In genomic region chr12:16585781-16586180, GRCh38 we compare ENCODE assay signal across 17 cellular contexts. TPM values are rescaled to one million over a fixed set of nuclear protein-coding genes. Genes with fewer than 3 reads are reported as not detected.
"Had no signal": no experiment of that assay in that cellular context is flagged by ENCODE, and none has a peak within 500 bp of the region (broad histone marks: within the 10 kb centered on the region; RNA-seq: fewer than 3 reads in every experiment).

No MANE protein-coding gene starts in this region.

- H3K36me3 ChIP-seq: breast epithelium, esophagus squamous epithelium, lower lobe of right lung, tibial artery had no signal

- ATAC-seq: left colon; lower lobe of right lung; stimulated activated effector memory CD8-positive, alpha-beta T cell treated with anti-CD3 and anti-CD28 coated beads, Interleukin-12 subunit alpha, Interleukin-12 subunit beta, amount 100 ng/mL, for 72 hours had no signal

- H3K27ac ChIP-seq: breast epithelium had no signal

- H3K4me3 ChIP-seq: breast epithelium, esophagus squamous epithelium, lower lobe of right lung, tibial artery had no signal

- DNase-seq: activated CD4-positive, alpha-beta T cell treated with anti-CD3 and anti-CD28 coated beads, Interleukin-2, amount 50 U/mL, for 48 hours; activated naive CD4-positive, alpha-beta T cell; activated naive CD8-positive, alpha-beta T cell treated with anti-CD3 and anti-CD28 coated beads, Interleukin-2, amount 10 ng/mL, durations not matched to agents 7 days and 5 days; cerebellar nuclear complex; effector memory CD4-positive, alpha-beta T cell; esophagus squamous epithelium; hippocampal formation; lower lobe of right lung; small intestine; stimulated activated CD4-positive, alpha-beta T cell treated with anti-CD3 and anti-CD28 coated beads, Interleukin-4, amount 100 ng/mL, for 1 hour had no signal

- H3K4me1 ChIP-seq: breast epithelium, esophagus squamous epithelium, lower lobe of right lung had no signal

- H3K27me3 ChIP-seq: breast epithelium, esophagus squamous epithelium, tibial artery had no signal

- H3K9me3 ChIP-seq: breast epithelium, esophagus squamous epithelium, lower lobe of right lung had no signal

RNA-seq across cellular contexts. Expression of gene LMO3, which starts 20.2 kb away (rescaled TPM):
- total RNA-seq: activated naive CD8-positive, alpha-beta T cell treated with anti-CD3 and anti-CD28 coated beads, Interleukin-2, amount 10 ng/mL, durations not matched to agents 7 days and 5 days; endothelial cell of umbilical vein; glomerular endothelial cell; T-helper 2 cell treated with Interferon-gamma antibody and Interleukin-4, amounts not matched to agents 100 ng/mL and 5 ng/mL, for 36 hours had no signal
- polyA plus RNA-seq: endothelial cell of umbilical vein had no signal
